26 cellular contexts compared by ENCODE assay signal in genomic region chr2:147577323-147578014, GRCh38.
"Had no signal": no experiment of that assay in that cellular context is flagged by ENCODE, and none has a peak within 500 bp of the region (broad histone marks: within the 10 kb centered on the region; RNA-seq: fewer than 3 reads in every experiment).

No MANE protein-coding gene starts in this region.

- H3K27ac ChIP-seq: adrenal gland, KMS-11, SK-N-MC had no signal

- H3K4me1 ChIP-seq: adrenal gland had no signal

- H3K9me3 ChIP-seq: adrenal gland had no signal

- H3K4me3 Mint-ChIP-seq: activated B cell treated with CpG ODN at 0.5 μM for 24 hours; activated CD4-positive, alpha-beta T cell treated with anti-CD3 and anti-CD28 coated beads, Interleukin-2, amount 10 ng/mL, durations not matched to agents 24 days and 14 days; activated naive CD8-positive, alpha-beta T cell treated with anti-CD3 and anti-CD28 coated beads, Interleukin-2, amount 10 ng/mL, durations not matched to agents 7 days and 5 days; activated T-cell treated with anti-CD3 and anti-CD28 coated beads, Interleukin-2, amount 50 U/mL, for 4 hours; activated T-helper 17 cell treated with anti-CD3 and anti-CD28 coated beads, Interleukin-2, amount 50 U/mL, for 72 hours; T-cell had no signal

- H3K27me3 ChIP-seq: adrenal gland had no signal

- H3K36me3 Mint-ChIP-seq: activated naive CD8-positive, alpha-beta T cell treated with anti-CD3 and anti-CD28 coated beads, Interleukin-2, amount 10 ng/mL, durations not matched to agents 7 days and 5 days; T-cell had no signal

- ATAC-seq: activated T-cell treated with anti-CD3 and anti-CD28 coated beads, Interleukin-2, amount 50 U/mL, for 4 hours; activated T-helper 17 cell treated with anti-CD3 and anti-CD28 coated beads, Interleukin-2, amount 50 U/mL, for 72 hours; Right ventricle myocardium inferior; T-cell had no signal

- H3K36me3 ChIP-seq: adrenal gland had no signal

- H3K4me1 Mint-ChIP-seq: activated B cell treated with CpG ODN at 0.5 μM for 24 hours; activated CD4-positive, alpha-beta T cell treated with anti-CD3 and anti-CD28 coated beads, Interleukin-2, amount 10 ng/mL, durations not matched to agents 24 days and 14 days; activated naive CD8-positive, alpha-beta T cell treated with anti-CD3 and anti-CD28 coated beads, Interleukin-2, amount 10 ng/mL, durations not matched to agents 7 days and 5 days; activated T-helper 17 cell treated with anti-CD3 and anti-CD28 coated beads, Interleukin-2, amount 50 U/mL, for 72 hours; T-cell had no signal

- DNase-seq: activated B cell treated with CpG ODN at 0.5 μM for 24 hours; activated CD4-positive, alpha-beta T cell treated with anti-CD3 and anti-CD28 coated beads for 1 hour; activated CD4-positive, alpha-beta T cell treated with anti-CD3 and anti-CD28 coated beads, Interleukin-2, amount 10 ng/mL, durations not matched to agents 24 days and 14 days; activated CD4-positive, alpha-beta T cell treated with anti-CD3 and anti-CD28 coated beads, Interleukin-2, amount 50 U/mL, for 48 hours; activated CD8-positive, alpha-beta memory T cell treated with anti-CD3 and anti-CD28 coated beads for 24 hours; activated gamma-delta T cell; activated naive CD4-positive, alpha-beta T cell treated with anti-CD3 and anti-CD28 coated beads, Interleukin-2, amount 50 U/mL, for 16 hours; activated naive CD8-positive, alpha-beta T cell treated with anti-CD3 and anti-CD28 coated beads, Interleukin-2, amount 10 ng/mL, durations not matched to agents 7 days and 5 days; activated T-cell treated with anti-CD3 and anti-CD28 coated beads, Interleukin-2, amount 50 U/mL, for 4 hours; adrenal gland; anterior cingulate cortex; central memory CD4-positive, alpha-beta T cell; NCI-H1092; NCI-H1417; NCI-H1930; NCI-H2171; NCI-H2227 treated with DMSO at 0.1 percent for 48 hours; NCI-H526; NCI-H82; T-cell; T-helper 2 cell; T1000 had no signal

- H3K27me3 Mint-ChIP-seq: activated B cell treated with CpG ODN at 0.5 μM for 24 hours; activated CD4-positive, alpha-beta T cell treated with anti-CD3 and anti-CD28 coated beads, Interleukin-2, amount 10 ng/mL, durations not matched to agents 24 days and 14 days; activated T-helper 17 cell treated with anti-CD3 and anti-CD28 coated beads, Interleukin-2, amount 50 U/mL, for 72 hours; T-cell had no signal

- H3K4me3 ChIP-seq: adrenal gland, SK-N-MC had no signal

- H3K9ac ChIP-seq: KMS-11 had no signal

- H3K27ac Mint-ChIP-seq: activated B cell treated with CpG ODN at 0.5 μM for 24 hours; activated CD4-positive, alpha-beta T cell treated with anti-CD3 and anti-CD28 coated beads, Interleukin-2, amount 10 ng/mL, durations not matched to agents 24 days and 14 days; activated naive CD8-positive, alpha-beta T cell treated with anti-CD3 and anti-CD28 coated beads, Interleukin-2, amount 10 ng/mL, durations not matched to agents 7 days and 5 days; activated T-helper 17 cell treated with anti-CD3 and anti-CD28 coated beads, Interleukin-2, amount 50 U/mL, for 72 hours; T-cell had no signal

- H3K9me3 Mint-ChIP-seq: activated B cell treated with CpG ODN at 0.5 μM for 24 hours; activated T-cell treated with anti-CD3 and anti-CD28 coated beads, Interleukin-2, amount 50 U/mL, for 4 hours; activated T-helper 17 cell treated with anti-CD3 and anti-CD28 coated beads, Interleukin-2, amount 50 U/mL, for 72 hours had no signal
